ENCODE assay signal across 10 cellular contexts in genomic region chr10:112792487-112793196, GRCh38.
DNase-seq lines count a peak whose midpoint lies in the region; ATAC-seq, FAIRE-seq and TF ChIP-seq lines count a peak whose summit lies in the region.
"Had no signal": no experiment of that assay in that cellular context is flagged by ENCODE, and none has a peak within 500 bp of the region (broad histone marks: within the 10 kb centered on the region; RNA-seq: fewer than 3 reads in every experiment).

No MANE protein-coding gene starts in this region.

- intact Hi-C loops in ascending aorta (cut with DNase I) = no loop called here

- POLR2A ChIA-PET in HEK293T (lab: Yijun Ruan, JAX) = no interaction called here

- CTCF ChIA-PET in HEK293T (lab: Yijun Ruan, JAX) = no interaction called here

- H3K36me3 ChIP-seq in ascending aorta (no peaks in the 10 kb centered on the region), small intestine (ENCODE audit: control insufficient read depth in 2 of 2, insufficient read depth in 2 of 2, low read length in 2 of 2) (no peaks in the 10 kb centered on the region)

- H3K27ac Mint-ChIP-seq in activated naive CD4-positive, alpha-beta T cell treated with anti-CD3 and anti-CD28 coated beads, Interleukin-2, amount 50 U/mL, for 72 hours = peak overlapping the region in 1 of 2 donors; percentile 50

- DNase-seq in HEK293T (ENCODE audit: extremely low spot score) = peak; percentile 51
- peak; percentile 17 to 84 for DNase-seq in ascending aorta (ENCODE audit: low spot score in 2 of 2)
- DNase-seq in hippocampal formation (lab: John Stamatoyannopoulos, UW) = peak; percentile 17 to 65
- DNase-seq in small intestine = peak; percentile 67
- no peak for DNase-seq in GF-D8 (lab: John Stamatoyannopoulos, UW)
- DNase-seq in activated naive CD4-positive, alpha-beta T cell treated with anti-CD3 and anti-CD28 coated beads, Interleukin-2, amount 50 U/mL, for 72 hours (ENCODE audit: low spot score in 2 of 2) = no peak

- no peaks in the 10 kb centered on the region for H3K27me3 ChIP-seq in ascending aorta
- no peaks in the 10 kb centered on the region for H3K27me3 ChIP-seq in small intestine (ENCODE audit: control insufficient read depth in 2 of 2, insufficient read depth in 2 of 2, low read length in 2 of 2)

- H3K4me3 ChIP-seq in ascending aorta (peak overlapping the region in 1 of 2 donors; percentile 17), small intestine (ENCODE audit: low read depth in 1 of 2, low read length in 2 of 2) (no peak overlapping the region)

- no peak for TF ChIP-seq CTCF in ascending aorta (IDR thresholded peaks at IDR 0.05)

- ATAC-seq in activated naive CD4-positive, alpha-beta T cell treated with anti-CD3 and anti-CD28 coated beads, Interleukin-2, amount 50 U/mL, for 72 hours = no peak
- ATAC-seq in GM21619 (IDR thresholded peaks at IDR 0.05; ENCODE audit: unreplicated experiment) (no peak), GM19395 (IDR thresholded peaks at IDR 0.05; ENCODE audit: unreplicated experiment) (no peak)

- FAIRE-seq in small intestine (lab: Jason Lieb, UNC) = no peak
- FAIRE-seq: GM12892 had no signal

- H3K27ac ChIP-seq in ascending aorta = peak overlapping the region; percentile 42 to 54
- peak overlapping the region; percentile 50 to 64 for H3K27ac ChIP-seq in small intestine (ENCODE audit: low read depth in 1 of 2, low read length in 1 of 2)
- H3K27ac ChIP-seq: HL-60 had no signal

- H3K9me3 Mint-ChIP-seq in activated naive CD4-positive, alpha-beta T cell treated with anti-CD3 and anti-CD28 coated beads, Interleukin-2, amount 50 U/mL, for 72 hours = peaks cover 5 to 11% of the 10 kb centered on the region in 2 donors

- peaks cover 6 to 21% of the 10 kb centered on the region in 2 donors for H3K36me3 Mint-ChIP-seq in activated naive CD4-positive, alpha-beta T cell treated with anti-CD3 and anti-CD28 coated beads, Interleukin-2, amount 50 U/mL, for 72 hours

- 35 to 59% (median 43%) methylated on average over 14 of the region's 14 CpGs for WGBS in small intestine, 3 donors

- H3K4me1 ChIP-seq in ascending aorta (peaks cover 0 to 11% of the 10 kb centered on the region in 2 donors), small intestine (ENCODE audit: control insufficient read depth in 2 of 2, insufficient read depth in 1 of 2, low read depth in 1 of 2, low read length in 1 of 2) (peaks cover 0 to 2% of the 10 kb centered on the region in 2 donors)

- H3K9me3 ChIP-seq in ascending aorta (peaks cover 0 to 6% of the 10 kb centered on the region in 2 donors), small intestine (ENCODE audit: control insufficient read depth, low read depth) (no peaks in the 10 kb centered on the region)

TF ChIP-seq in HEK293T, 16 proteins besides CTCF, POLR2A, EP300 and RAD21:
- TF ChIP-seq SUZ12 (IDR thresholded peaks at IDR 0.05) (no peak), ELF4 (IDR thresholded peaks at IDR 0.05) (no peak), SP1 (IDR thresholded peaks at IDR 0.05) (no peak), FOXK2 (IDR thresholded peaks at IDR 0.05) (no peak), BHLHE40 (IDR thresholded peaks at IDR 0.05; ENCODE audit: borderline replicate concordance) (no peak), CTBP1 (IDR thresholded peaks at IDR 0.05; ENCODE audit: borderline replicate concordance) (no peak), LEF1 (IDR thresholded peaks at IDR 0.05; ENCODE audit: borderline replicate concordance) (no peak), HDGF (IDR thresholded peaks at IDR 0.05; ENCODE audit: borderline replicate concordance) (no peak), FOXA1 (IDR thresholded peaks at IDR 0.05) (no peak), ZNF384 (IDR thresholded peaks at IDR 0.05) (no peak), ARNT (IDR thresholded peaks at IDR 0.05) (no peak), L3MBTL2 (conservative IDR thresholded peaks at IDR 0.05) (no peak), NFRKB (IDR thresholded peaks at IDR 0.05) (no peak), FOXM1 (IDR thresholded peaks at IDR 0.05; ENCODE audit: borderline replicate concordance) (no peak), TARDBP (IDR thresholded peaks at IDR 0.05) (no peak)
- TF ChIP-seq, protein P1, sequence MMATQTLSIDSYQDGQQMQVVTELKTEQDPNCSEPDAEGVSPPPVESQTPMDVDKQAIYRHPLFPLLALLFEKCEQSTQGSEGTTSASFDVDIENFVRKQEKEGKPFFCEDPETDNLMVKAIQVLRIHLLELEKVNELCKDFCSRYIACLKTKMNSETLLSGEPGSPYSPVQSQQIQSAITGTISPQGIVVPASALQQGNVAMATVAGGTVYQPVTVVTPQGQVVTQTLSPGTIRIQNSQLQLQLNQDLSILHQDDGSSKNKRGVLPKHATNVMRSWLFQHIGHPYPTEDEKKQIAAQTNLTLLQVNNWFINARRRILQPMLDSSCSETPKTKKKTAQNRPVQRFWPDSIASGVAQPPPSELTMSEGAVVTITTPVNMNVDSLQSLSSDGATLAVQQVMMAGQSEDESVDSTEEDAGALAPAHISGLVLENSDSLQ (IDR thresholded peaks at IDR 0.05) = no peak

Comparison
In these comparisons a context has a peak if more than half of its experiments do, and no peak if none do; other contexts are left out.
1. DNase-seq: peak in HEK293T (single experiment), ascending aorta (2 of 2), hippocampal formation (2 of 2) and small intestine (single experiment); none in GF-D8 (single experiment) and activated naive CD4-positive, alpha-beta T cell treated with anti-CD3 and anti-CD28 coated beads, Interleukin-2, amount 50 U/mL, for 72 hours (0 of 2).